In the genomic region with DNA sequence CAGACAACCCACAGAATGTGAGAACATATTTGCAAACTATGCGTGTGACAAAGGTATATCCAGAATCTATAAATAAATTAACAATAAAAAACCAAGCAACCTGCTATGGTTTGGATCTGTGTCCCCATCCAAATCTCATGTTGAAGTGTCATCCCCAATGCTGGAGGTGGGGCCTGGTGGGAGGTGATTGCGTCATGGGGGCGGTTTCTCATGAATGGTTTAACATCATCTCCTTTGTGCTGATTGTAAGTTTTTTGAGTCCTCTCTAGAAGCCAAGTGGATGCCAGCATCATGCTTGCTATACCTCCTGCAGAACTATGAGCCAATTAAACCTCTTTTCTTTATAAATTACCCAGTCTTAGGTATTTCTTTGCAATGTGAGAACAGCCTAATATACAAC, we compare ENCODE assay signal across 29 cellular contexts.
"Had no signal": no experiment of that assay in that cellular context is flagged by ENCODE, and none has a peak within 500 bp of the region (broad histone marks: within the 10 kb centered on the region; RNA-seq: fewer than 3 reads in every experiment).

No MANE protein-coding gene starts in this region.

- H3K9me3 ChIP-seq: colonic mucosa, esophagus muscularis mucosa, esophagus squamous epithelium, gastrocnemius medialis, gastroesophageal sphincter had no signal

- H3K4me3 ChIP-seq: colonic mucosa, coronary artery, dorsolateral prefrontal cortex, esophagus muscularis mucosa, esophagus squamous epithelium, gastrocnemius medialis, gastroesophageal sphincter, heart left ventricle, heart right ventricle had no signal

- H3K9me3 Mint-ChIP-seq: dendritic cell treated with granulocyte-macrophage colony-stimulating factor and Interleukin-4, amounts not matched to agents 40 ng/mL and 50 ng/mL, for 4 days; effector memory CD8-positive, alpha-beta T cell; endodermal cell had no signal

- H3K4me1 ChIP-seq: colonic mucosa, esophagus muscularis mucosa, esophagus squamous epithelium, foreskin keratinocyte, gastrocnemius medialis, gastroesophageal sphincter, heart left ventricle had no signal

- H3K27me3 ChIP-seq: colonic mucosa, dorsolateral prefrontal cortex, esophagus muscularis mucosa, esophagus squamous epithelium, foreskin keratinocyte, gastrocnemius medialis, gastroesophageal sphincter, heart left ventricle, heart right ventricle had no signal

- H3K4me3 Mint-ChIP-seq: dendritic cell treated with granulocyte-macrophage colony-stimulating factor and Interleukin-4, amounts not matched to agents 40 ng/mL and 50 ng/mL, for 4 days; effector memory CD8-positive, alpha-beta T cell; endodermal cell had no signal

- H3K27ac Mint-ChIP-seq: dendritic cell treated with granulocyte-macrophage colony-stimulating factor and Interleukin-4, amounts not matched to agents 40 ng/mL and 50 ng/mL, for 4 days; effector memory CD8-positive, alpha-beta T cell; endodermal cell had no signal

- DNase-seq: colonic mucosa; cortex of kidney; dermis blood vessel endothelial cell; dorsolateral prefrontal cortex; effector CD4-positive, alpha-beta T cell; effector CD8-positive, alpha-beta T cell; effector memory CD4-positive, alpha-beta T cell; effector memory CD8-positive, alpha-beta T cell; endodermal cell; erythroblast; esophagus squamous epithelium; foreskin fibroblast; foreskin keratinocyte; foreskin melanocyte; gastrocnemius medialis; glutamatergic neuron; head of caudate nucleus; heart left ventricle; heart right ventricle had no signal

- H3K36me3 ChIP-seq: colonic mucosa, esophagus muscularis mucosa, esophagus squamous epithelium, gastrocnemius medialis, gastroesophageal sphincter, heart left ventricle, heart right ventricle had no signal

- FAIRE-seq: colon, endometrium, endothelial cell of umbilical vein, frontal cortex had no signal

- ATAC-seq: effector memory CD8-positive, alpha-beta T cell; esophagus mucosa; foreskin keratinocyte; gastrocnemius medialis; gastroesophageal sphincter; heart left ventricle; heart right ventricle had no signal

- H3K27ac ChIP-seq: colonic mucosa, coronary artery, dorsolateral prefrontal cortex, epithelial cell of prostate, esophagus muscularis mucosa, esophagus squamous epithelium, foreskin keratinocyte, gastrocnemius medialis, gastroesophageal sphincter, heart left ventricle, heart right ventricle had no signal

- H3K4me1 Mint-ChIP-seq: endodermal cell had no signal

- H3K27me3 Mint-ChIP-seq: dendritic cell treated with granulocyte-macrophage colony-stimulating factor and Interleukin-4, amounts not matched to agents 40 ng/mL and 50 ng/mL, for 4 days; effector memory CD8-positive, alpha-beta T cell had no signal
